In genomic region chr3:46892285-46893145, GRCh38 we compare ENCODE assay signal across 8 cellular contexts. TPM values are rescaled to one million over a fixed set of nuclear protein-coding genes. Genes with fewer than 3 reads are reported as not detected.
DNase-seq lines count a peak whose midpoint lies in the region; ATAC-seq and TF ChIP-seq lines count a peak whose summit lies in the region.

No MANE protein-coding gene starts in this region.

- H3K36me3 Mint-ChIP-seq in activated CD8-positive, alpha-beta T cell treated with anti-CD3 and anti-CD28 coated beads for 36 hours (ENCODE audit: low read depth), result no peaks in the 10 kb centered on the region
- H3K36me3 Mint-ChIP-seq in naive thymus-derived CD4-positive, alpha-beta T cell, result no peaks in the 10 kb centered on the region

- H3K9me3 Mint-ChIP-seq in activated CD8-positive, alpha-beta T cell treated with anti-CD3 and anti-CD28 coated beads for 36 hours, result no peaks in the 10 kb centered on the region
- H3K9me3 Mint-ChIP-seq in naive thymus-derived CD4-positive, alpha-beta T cell, result no peaks in the 10 kb centered on the region

- H3K4me3 ChIP-seq in naive thymus-derived CD4-positive, alpha-beta T cell (ENCODE audit: low read length), result no peak overlapping the region

- H3K27ac Mint-ChIP-seq in activated CD8-positive, alpha-beta T cell treated with anti-CD3 and anti-CD28 coated beads for 36 hours, result no peak overlapping the region
- H3K27ac Mint-ChIP-seq in naive thymus-derived CD4-positive, alpha-beta T cell, result no peak overlapping the region

- DNase-seq in DMS79 treated with DMSO at 0.1 percent for 48 hours (lab: John Stamatoyannopoulos, UW) (peak; percentile 28), LHCN-M2 (ENCODE audit: low read depth) (peak; percentile 74), foreskin melanocyte (peak; percentile 77), GM19238 (ENCODE audit: insufficient read length, low spot score) (no peak)
- no peak for DNase-seq in activated CD8-positive, alpha-beta T cell treated with anti-CD3 and anti-CD28 coated beads for 36 hours
- peak in 1 of 9 donors; percentile 18 for DNase-seq in naive thymus-derived CD4-positive, alpha-beta T cell

- H3K36me3 ChIP-seq in naive thymus-derived CD4-positive, alpha-beta T cell (ENCODE audit: control insufficient read depth in 2 of 3, insufficient read depth in 3 of 3, low read length in 3 of 3), result no peaks in the 10 kb centered on the region

- H3K4me1 ChIP-seq in naive thymus-derived CD4-positive, alpha-beta T cell (ENCODE audit: control insufficient read depth in 2 of 2, insufficient read depth in 2 of 2, low read length in 2 of 2), result no peaks in the 10 kb centered on the region

- CTCF ChIA-PET in activated CD8-positive, alpha-beta T cell treated with anti-CD3 and anti-CD28 coated beads for 36 hours (lab: Charles Lee), result interaction anchor here (1.1 to 6.0 kb wide), 3 partner anchors 17 to 26 kb away, joined by 4 to 23 read pairs (median 4); no protein-coding TSS in a partner anchor
- CTCF ChIA-PET in naive thymus-derived CD4-positive, alpha-beta T cell (lab: Charles Lee), result no interaction called here

- no peak overlapping the region for H3K27ac ChIP-seq in naive thymus-derived CD4-positive, alpha-beta T cell (ENCODE audit: low read depth, low read length)

- H3K9me3 ChIP-seq in naive thymus-derived CD4-positive, alpha-beta T cell (ENCODE audit: control insufficient read depth in 2 of 3, low read length in 3 of 3), result no peaks in the 10 kb centered on the region

- ATAC-seq in activated CD8-positive, alpha-beta T cell treated with anti-CD3 and anti-CD28 coated beads for 36 hours, result peak; percentile 43
- peak; percentile 70 for ATAC-seq in naive thymus-derived CD4-positive, alpha-beta T cell
- ATAC-seq in GM19463 (IDR thresholded peaks at IDR 0.05; ENCODE audit: unreplicated experiment), result no peak
- no peak for ATAC-seq in HG03354 (IDR thresholded peaks at IDR 0.05; ENCODE audit: poor library complexity, severe bottlenecking, unreplicated experiment)

- peaks cover 46% of the 10 kb centered on the region for H3K27me3 Mint-ChIP-seq in activated CD8-positive, alpha-beta T cell treated with anti-CD3 and anti-CD28 coated beads for 36 hours
- peaks cover 30 to 73% (median 44%) of the 10 kb centered on the region in 5 donors for H3K27me3 Mint-ChIP-seq in naive thymus-derived CD4-positive, alpha-beta T cell

- no peak for TF ChIP-seq CTCF in activated CD8-positive, alpha-beta T cell treated with anti-CD3 and anti-CD28 coated beads for 36 hours (IDR thresholded peaks at IDR 0.05)

- no peaks in the 10 kb centered on the region for H3K4me1 Mint-ChIP-seq in activated CD8-positive, alpha-beta T cell treated with anti-CD3 and anti-CD28 coated beads for 36 hours (ENCODE audit: low read depth)
- peaks cover 0 to 4% (median 3%) of the 10 kb centered on the region in 7 donors for H3K4me1 Mint-ChIP-seq in naive thymus-derived CD4-positive, alpha-beta T cell

- H3K27me3 ChIP-seq in naive thymus-derived CD4-positive, alpha-beta T cell (ENCODE audit: control insufficient read depth in 2 of 2, insufficient read depth in 2 of 2, low read length in 2 of 2), result peaks cover 0 to 5% of the 10 kb centered on the region in 2 donors

- peak overlapping the region; percentile 21 for H3K4me3 Mint-ChIP-seq in activated CD8-positive, alpha-beta T cell treated with anti-CD3 and anti-CD28 coated beads for 36 hours
- H3K4me3 Mint-ChIP-seq in naive thymus-derived CD4-positive, alpha-beta T cell, result peak overlapping the region; percentile 16 to 76 (median 47)

- intact Hi-C loops in activated CD8-positive, alpha-beta T cell treated with anti-CD3 and anti-CD28 coated beads for 36 hours (cut with micrococcal nuclease), result no loop called here
- intact Hi-C loops in naive thymus-derived CD4-positive, alpha-beta T cell (cut with micrococcal nuclease), result no loop called here

- POLR2A ChIA-PET in activated CD8-positive, alpha-beta T cell treated with anti-CD3 and anti-CD28 coated beads for 36 hours (lab: Charles Lee), result no interaction called here
- POLR2A ChIA-PET in naive thymus-derived CD4-positive, alpha-beta T cell (lab: Charles Lee), result interaction anchor here (0.6 kb wide), 1 partner anchor 563 kb away, joined by 3 read pairs; no protein-coding TSS in a partner anchor

RNA-seq across cellular contexts. Expression of gene PTH1R, which starts 15.0 kb away (rescaled TPM):
- total RNA-seq in LHCN-M2 (2014; rRNA removed), result 1.2 and 1.3 TPM in 2 replicates
- polyA plus RNA-seq in LHCN-M2 (2012), result 1.3 TPM
- total RNA-seq in activated CD8-positive, alpha-beta T cell treated with anti-CD3 and anti-CD28 coated beads for 36 hours, result not detected
- not detected for total RNA-seq in naive thymus-derived CD4-positive, alpha-beta T cell
- polyA plus RNA-seq in naive thymus-derived CD4-positive, alpha-beta T cell, result not detected

RNA-seq across cellular contexts. Expression of gene MYL3, which starts 29.3 kb away (rescaled TPM):
- total RNA-seq in LHCN-M2 (2014; rRNA removed), result not detected in 2 replicates
- 0.49 TPM for polyA plus RNA-seq in LHCN-M2 (2012)
- total RNA-seq in activated CD8-positive, alpha-beta T cell treated with anti-CD3 and anti-CD28 coated beads for 36 hours, result not detected
- not detected for total RNA-seq in naive thymus-derived CD4-positive, alpha-beta T cell
- polyA plus RNA-seq in naive thymus-derived CD4-positive, alpha-beta T cell, result not detected

Comparison
In these comparisons a context has a peak if more than half of its experiments do, and no peak if none do; other contexts are left out.
1. DNase-seq: peak in DMS79 treated with DMSO at 0.1 percent for 48 hours (single experiment), LHCN-M2 (single experiment) and foreskin melanocyte (single experiment); none in activated CD8-positive, alpha-beta T cell treated with anti-CD3 and anti-CD28 coated beads for 36 hours (single experiment) and GM19238 (single experiment).
2. ATAC-seq: peak in activated CD8-positive, alpha-beta T cell treated with anti-CD3 and anti-CD28 coated beads for 36 hours (single experiment) and naive thymus-derived CD4-positive, alpha-beta T cell (single experiment); none in GM19463 (single experiment) and HG03354 (single experiment).